In the genomic region with DNA sequence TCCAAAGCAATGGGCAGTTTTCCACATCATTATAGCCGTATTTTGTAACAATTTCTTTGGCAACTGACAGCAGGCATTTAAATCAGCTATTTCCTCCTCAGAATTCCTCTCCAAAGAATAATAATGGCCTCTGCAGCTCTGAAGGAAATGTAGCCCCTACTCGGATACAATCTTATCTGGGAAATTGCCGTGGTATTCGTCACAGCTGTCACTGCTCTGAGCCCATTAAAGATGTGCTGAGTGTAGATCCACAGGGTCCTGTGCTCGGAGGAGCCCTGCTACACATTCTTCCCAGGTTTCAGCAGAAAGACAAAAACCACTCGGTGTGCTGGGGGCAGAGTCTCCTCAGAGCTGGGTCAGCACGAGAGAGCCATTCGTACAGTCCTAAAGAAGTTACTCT, we compare ENCODE assay signal across 1 cellular context.
TF ChIP-seq lines count a peak whose summit lies in the region.

No MANE protein-coding gene starts in this region.

TF ChIP-seq in HepG2, 621 proteins besides CTCF, POLR2A, EP300 and RAD21 (continued from another document):
- TF ChIP-seq ZNF10 (CRISPR knock-in tag; IDR thresholded peaks at IDR 0.05; ENCODE audit: borderline replicate concordance, low read depth) (no peak), SYNCRIP (IDR thresholded peaks at IDR 0.05; ENCODE audit: insufficient read depth, low read depth, low read length) (no peak), ZNF530 (CRISPR knock-in tag; IDR thresholded peaks at IDR 0.05; ENCODE audit: low read depth) (no peak), SP5 (CRISPR knock-in tag; IDR thresholded peaks at IDR 0.05; ENCODE audit: borderline replicate concordance, low read depth) (no peak), ZNF432 (CRISPR knock-in tag; IDR thresholded peaks at IDR 0.05; ENCODE audit: borderline replicate concordance) (no peak), TOE1 (CRISPR knock-in tag; IDR thresholded peaks at IDR 0.05) (no peak), ZNF703 (CRISPR knock-in tag; IDR thresholded peaks at IDR 0.05; ENCODE audit: borderline replicate concordance) (no peak), FOXO1 (CRISPR knock-in tag; IDR thresholded peaks at IDR 0.05) (no peak), SMAD9 (CRISPR knock-in tag; IDR thresholded peaks at IDR 0.05) (no peak)
- TF ChIP-seq, protein P1, sequence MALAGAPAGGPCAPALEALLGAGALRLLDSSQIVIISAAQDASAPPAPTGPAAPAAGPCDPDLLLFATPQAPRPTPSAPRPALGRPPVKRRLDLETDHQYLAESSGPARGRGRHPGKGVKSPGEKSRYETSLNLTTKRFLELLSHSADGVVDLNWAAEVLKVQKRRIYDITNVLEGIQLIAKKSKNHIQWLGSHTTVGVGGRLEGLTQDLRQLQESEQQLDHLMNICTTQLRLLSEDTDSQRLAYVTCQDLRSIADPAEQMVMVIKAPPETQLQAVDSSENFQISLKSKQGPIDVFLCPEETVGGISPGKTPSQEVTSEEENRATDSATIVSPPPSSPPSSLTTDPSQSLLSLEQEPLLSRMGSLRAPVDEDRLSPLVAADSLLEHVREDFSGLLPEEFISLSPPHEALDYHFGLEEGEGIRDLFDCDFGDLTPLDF (CRISPR knock-in tag; IDR thresholded peaks at IDR 0.05), result no peak
- TF ChIP-seq, protein P2, sequence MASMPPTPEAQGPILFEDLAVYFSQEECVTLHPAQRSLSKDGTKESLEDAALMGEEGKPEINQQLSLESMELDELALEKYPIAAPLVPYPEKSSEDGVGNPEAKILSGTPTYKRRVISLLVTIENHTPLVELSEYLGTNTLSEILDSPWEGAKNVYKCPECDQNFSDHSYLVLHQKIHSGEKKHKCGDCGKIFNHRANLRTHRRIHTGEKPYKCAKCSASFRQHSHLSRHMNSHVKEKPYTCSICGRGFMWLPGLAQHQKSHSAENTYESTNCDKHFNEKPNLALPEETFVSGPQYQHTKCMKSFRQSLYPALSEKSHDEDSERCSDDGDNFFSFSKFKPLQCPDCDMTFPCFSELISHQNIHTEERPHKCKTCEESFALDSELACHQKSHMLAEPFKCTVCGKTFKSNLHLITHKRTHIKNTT (CRISPR knock-in tag; IDR thresholded peaks at IDR 0.05), result no peak
- TF ChIP-seq, protein P3, sequence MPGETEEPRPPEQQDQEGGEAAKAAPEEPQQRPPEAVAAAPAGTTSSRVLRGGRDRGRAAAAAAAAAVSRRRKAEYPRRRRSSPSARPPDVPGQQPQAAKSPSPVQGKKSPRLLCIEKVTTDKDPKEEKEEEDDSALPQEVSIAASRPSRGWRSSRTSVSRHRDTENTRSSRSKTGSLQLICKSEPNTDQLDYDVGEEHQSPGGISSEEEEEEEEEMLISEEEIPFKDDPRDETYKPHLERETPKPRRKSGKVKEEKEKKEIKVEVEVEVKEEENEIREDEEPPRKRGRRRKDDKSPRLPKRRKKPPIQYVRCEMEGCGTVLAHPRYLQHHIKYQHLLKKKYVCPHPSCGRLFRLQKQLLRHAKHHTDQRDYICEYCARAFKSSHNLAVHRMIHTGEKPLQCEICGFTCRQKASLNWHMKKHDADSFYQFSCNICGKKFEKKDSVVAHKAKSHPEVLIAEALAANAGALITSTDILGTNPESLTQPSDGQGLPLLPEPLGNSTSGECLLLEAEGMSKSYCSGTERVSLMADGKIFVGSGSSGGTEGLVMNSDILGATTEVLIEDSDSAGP (CRISPR knock-in tag; IDR thresholded peaks at IDR 0.05; ENCODE audit: borderline replicate concordance), result no peak
